In genomic region chr3:141291610-141292345, GRCh38 we compare ENCODE assay signal across 20 cellular contexts.
DNase-seq lines count a peak whose midpoint lies in the region; ATAC-seq lines count a peak whose summit lies in the region.
"Had no signal": no experiment of that assay in that cellular context is flagged by ENCODE, and none has a peak within 500 bp of the region (broad histone marks: within the 10 kb centered on the region; RNA-seq: fewer than 3 reads in every experiment).

No MANE protein-coding gene starts in this region.

- no peak overlapping the region for H3K4me3 Mint-ChIP-seq in stimulated activated naive CD8-positive, alpha-beta T cell treated with anti-CD3 and anti-CD28 coated beads, Interleukin-15, amount 100 ng/mL, for 72 hours
- H3K4me3 Mint-ChIP-seq: activated CD4-positive, alpha-beta memory T cell treated with anti-CD3 and anti-CD28 coated beads, Interleukin-2, amount 10 ng/mL, durations not matched to agents 7 days and 5 days; central memory CD8-positive, alpha-beta T cell; immature natural killer cell had no signal

- H3K27me3 Mint-ChIP-seq in stimulated activated naive CD8-positive, alpha-beta T cell treated with anti-CD3 and anti-CD28 coated beads, Interleukin-15, amount 100 ng/mL, for 72 hours, result no peaks in the 10 kb centered on the region
- H3K27me3 Mint-ChIP-seq: activated CD4-positive, alpha-beta memory T cell treated with anti-CD3 and anti-CD28 coated beads, Interleukin-2, amount 10 ng/mL, durations not matched to agents 7 days and 5 days; central memory CD8-positive, alpha-beta T cell had no signal

- peaks cover 7% of the 10 kb centered on the region for H3K4me1 Mint-ChIP-seq in stimulated activated naive CD8-positive, alpha-beta T cell treated with anti-CD3 and anti-CD28 coated beads, Interleukin-15, amount 100 ng/mL, for 72 hours

- H3K9me3 Mint-ChIP-seq in stimulated activated naive CD8-positive, alpha-beta T cell treated with anti-CD3 and anti-CD28 coated beads, Interleukin-15, amount 100 ng/mL, for 72 hours, result no peaks in the 10 kb centered on the region
- H3K9me3 Mint-ChIP-seq: activated CD4-positive, alpha-beta memory T cell treated with anti-CD3 and anti-CD28 coated beads, Interleukin-2, amount 10 ng/mL, durations not matched to agents 7 days and 5 days; central memory CD8-positive, alpha-beta T cell; immature natural killer cell had no signal

- no peak for DNase-seq in stimulated activated naive CD8-positive, alpha-beta T cell treated with anti-CD3 and anti-CD28 coated beads, Interleukin-15, Interleukin-2, amounts not matched to agents 100 U/mL and 50 U/mL, for 24 hours
- no peak for DNase-seq in stimulated activated naive CD8-positive, alpha-beta T cell treated with anti-CD3 and anti-CD28 coated beads, Interleukin-15, amount 100 ng/mL, for 72 hours
- peak; percentile 62 for DNase-seq in left kidney (ENCODE audit: low read depth, low spot score)
- DNase-seq in retina, result peak; percentile 56
- no peak for DNase-seq in DMS153 treated with DMSO at 0.1 percent for 48 hours (lab: John Stamatoyannopoulos, UW; ENCODE audit: unreplicated experiment)
- no peak for DNase-seq in HuH-7.5 (ENCODE audit: low spot score)
- no peak for DNase-seq in midbrain (lab: John Stamatoyannopoulos, UW)
- DNase-seq: activated CD4-positive, alpha-beta memory T cell treated with anti-CD3 and anti-CD28 coated beads, Interleukin-2, amount 10 ng/mL, durations not matched to agents 7 days and 5 days; activated gamma-delta T cell treated with Interleukin-2 at 50 U/mL for 16 hours; AML-193; DMS79; immature natural killer cell; NCI-H187 treated with DMSO at 0.1 percent for 48 hours; NCI-H2227 treated with DMSO at 0.1 percent for 48 hours; NCI-H748 treated with DMSO at 0.1 percent for 48 hours had no signal

- ATAC-seq in stimulated activated naive CD8-positive, alpha-beta T cell treated with anti-CD3 and anti-CD28 coated beads, Interleukin-15, Interleukin-2, amounts not matched to agents 100 U/mL and 50 U/mL, for 24 hours, result peak; percentile 19
- no peak for ATAC-seq in stimulated activated naive CD8-positive, alpha-beta T cell treated with anti-CD3 and anti-CD28 coated beads, Interleukin-15, amount 100 ng/mL, for 72 hours
- ATAC-seq in HG03175 (IDR thresholded peaks at IDR 0.05; ENCODE audit: unreplicated experiment), result no peak
- ATAC-seq: activated CD4-positive, CD25-positive, alpha-beta regulatory T cell treated with anti-CD3 and anti-CD28 coated beads, Interleukin-2, amount 50 U/mL, for 24 hours; GM12878; HCT116 had no signal

- no peak overlapping the region for H3K27ac Mint-ChIP-seq in stimulated activated naive CD8-positive, alpha-beta T cell treated with anti-CD3 and anti-CD28 coated beads, Interleukin-15, amount 100 ng/mL, for 72 hours
- H3K27ac Mint-ChIP-seq: activated CD4-positive, alpha-beta memory T cell treated with anti-CD3 and anti-CD28 coated beads, Interleukin-2, amount 10 ng/mL, durations not matched to agents 7 days and 5 days had no signal

Comparison
In these comparisons a context has a peak if more than half of its experiments do, and no peak if none do; other contexts are left out.
1. DNase-seq: peak in left kidney (single experiment) and retina (single experiment); none in stimulated activated naive CD8-positive, alpha-beta T cell treated with anti-CD3 and anti-CD28 coated beads, Interleukin-15, Interleukin-2, amounts not matched to agents 100 U/mL and 50 U/mL, for 24 hours (single experiment), stimulated activated naive CD8-positive, alpha-beta T cell treated with anti-CD3 and anti-CD28 coated beads, Interleukin-15, amount 100 ng/mL, for 72 hours (0 of 2), DMS153 treated with DMSO at 0.1 percent for 48 hours (single experiment), HuH-7.5 (single experiment) and midbrain (single experiment).